Comparison of ENCODE assay signal across 17 cellular contexts in genomic region chr4:67680568-67681222, GRCh38. TPM values are rescaled to one million over a fixed set of nuclear protein-coding genes. Genes with fewer than 3 reads are reported as not detected.
DNase-seq lines count a peak whose midpoint lies in the region; ATAC-seq, FAIRE-seq and TF ChIP-seq lines count a peak whose summit lies in the region.
"Had no signal": no experiment of that assay in that cellular context is flagged by ENCODE, and none has a peak within 500 bp of the region (broad histone marks: within the 10 kb centered on the region; RNA-seq: fewer than 3 reads in every experiment).

No MANE protein-coding gene starts in this region.

- POLR2A ChIA-PET in K562 (lab: Yijun Ruan, JAX): no interaction called here

- peak overlapping the region; percentile 42; the same call in 1 of the 2 replicates for H3K27ac Mint-ChIP-seq in GM23338
- H3K27ac Mint-ChIP-seq: activated CD4-positive, alpha-beta T cell treated with anti-CD3 and anti-CD28 coated beads, Interleukin-2, amount 10 ng/mL, durations not matched to agents 7 days and 5 days; memory B cell; T-cell had no signal

- no peaks in the 10 kb centered on the region for H3F3A ChIP-seq in GM23338 (replicated peaks; ENCODE audit: low read depth)

- H3K9me2 ChIP-seq in GM23338 (ENCODE audit: insufficient read depth): no peaks in the 10 kb centered on the region

- no peak for TF ChIP-seq EP300 in K562 (IDR thresholded peaks at IDR 0.05; ENCODE audit: low read length)

- H3K4me3 Mint-ChIP-seq in GM23338: no peak overlapping the region
- H3K4me3 Mint-ChIP-seq: activated CD4-positive, alpha-beta T cell treated with anti-CD3 and anti-CD28 coated beads, Interleukin-2, amount 10 ng/mL, durations not matched to agents 7 days and 5 days; memory B cell; T-cell had no signal

- H3K9ac ChIP-seq in K562 (ENCODE audit: insufficient read depth in 1 of 2, low read depth in 2 of 2, low read length in 2 of 2) (no peak overlapping the region), keratinocyte (ENCODE audit: control insufficient read depth, extremely low read depth, insufficient read depth, low read length) (no peak overlapping the region)

- intact Hi-C loops in K562 (cut with micrococcal nuclease): no loop called here

- H3K27ac ChIP-seq in ACC112 (ENCODE audit: low read depth, low read length) (peak overlapping the region; percentile 69), GM23338 (ENCODE audit: low read depth) (no peak overlapping the region), K562 (ENCODE audit: extremely low read depth, low read depth, low read length) (no peak overlapping the region), keratinocyte (ENCODE audit: control insufficient read depth, insufficient read depth, low read length) (peak overlapping the region; percentile 86)
- H3K27ac ChIP-seq: PC-9 had no signal

- dilution Hi-C loops in keratinocyte (cut with MboI; ENCODE audit: extremely low pct_ligation_motif_present, low sequenced_read_pairs): no loop called here

- in situ Hi-C loops in K562 (cut with MboI): no loop called here

- ATAC-seq in GM23338: no peak
- ATAC-seq in K562: peak; percentile 60
- ATAC-seq in GM21717 (IDR thresholded peaks at IDR 0.05; ENCODE audit: unreplicated experiment): no peak
- no peak for ATAC-seq in HG03039 (IDR thresholded peaks at IDR 0.05; ENCODE audit: unreplicated experiment)
- ATAC-seq: GM12878, T-cell had no signal

- H3K9me3 ChIP-seq in K562 (replicated peaks; ENCODE audit: control insufficient read depth, insufficient read depth, low read depth, low read length) (no peaks in the 10 kb centered on the region), keratinocyte (ENCODE audit: control insufficient read depth, low read depth, low read length) (no peaks in the 10 kb centered on the region)
- H3K9me3 ChIP-seq: BE2C had no signal

- no peaks in the 10 kb centered on the region for H3K9me1 ChIP-seq in K562 (ENCODE audit: control insufficient read depth, insufficient read depth, low read length)
- no peaks in the 10 kb centered on the region for H3K9me1 ChIP-seq in keratinocyte (ENCODE audit: control insufficient read depth, extremely low read depth, insufficient read depth, low read length)

- BruUV-seq in K562 (replicated peaks; lab: Mats Ljungman, UMichigan): no TSS peak

- peaks cover 24% of the 10 kb centered on the region for H3K36me3 Mint-ChIP-seq in GM23338 (ENCODE audit: low read depth)

- TF ChIP-seq RAD21 in K562 (CRISPR knock-in tag; conservative IDR thresholded peaks at IDR 0.05 in 1 of 2, IDR thresholded peaks at IDR 0.05 in 1 of 2): no peak

- FAIRE-seq in K562 (lab: Jason Lieb, UNC) (no peak), keratinocyte (lab: Jason Lieb, UNC) (peak; percentile 74)
- FAIRE-seq: GM12878 had no signal

- H3K9me3 Mint-ChIP-seq in GM23338: no peaks in the 10 kb centered on the region
- H3K9me3 Mint-ChIP-seq: activated CD4-positive, alpha-beta T cell treated with anti-CD3 and anti-CD28 coated beads, Interleukin-2, amount 10 ng/mL, durations not matched to agents 7 days and 5 days; memory B cell; T-cell had no signal

- peaks cover 18% of the 10 kb centered on the region for H3K4me1 ChIP-seq in ACC112 (ENCODE audit: control insufficient read depth, insufficient read depth, low read length, unreplicated experiment)
- peaks cover 3% of the 10 kb centered on the region; the same call in 1 of the 2 replicates for H3K4me1 ChIP-seq in GM23338 (ENCODE audit: insufficient read depth)
- no peaks in the 10 kb centered on the region for H3K4me1 ChIP-seq in K562 (replicated peaks in 1 of 2; ENCODE audit: control insufficient read depth in 2 of 2, insufficient read depth in 2 of 2, low read length in 2 of 2)
- peaks cover 38% of the 10 kb centered on the region for H3K4me1 ChIP-seq in keratinocyte (ENCODE audit: control insufficient read depth, extremely low read depth, insufficient read depth, low read length)
- H3K4me1 ChIP-seq: BE2C had no signal

- H3K4me1 Mint-ChIP-seq in GM23338: no peaks in the 10 kb centered on the region

- TF ChIP-seq CTCF in GM23338 (conservative IDR thresholded peaks at IDR 0.05; ENCODE audit: low read depth in 2 of 2) (no peak), K562 (IDR thresholded peaks at IDR 0.05 in 2 of 3, conservative IDR thresholded peaks at IDR 0.05 in 1 of 3; ENCODE audit: insufficient read depth in 2 of 3, low read depth in 1 of 3, low read length in 3 of 3) (no peak), keratinocyte (optimal IDR thresholded peaks at IDR 0.05 in 1 of 3, IDR thresholded peaks at IDR 0.05 in 1 of 3, conservative IDR thresholded peaks at IDR 0.05 in 1 of 3; ENCODE audit: extremely low read depth in 1 of 3, insufficient read depth in 2 of 3, low read length in 3 of 3) (no peak)

- H3K4me2 ChIP-seq in GM23338 (no peak overlapping the region), K562 (ENCODE audit: insufficient read depth, low read length) (no peak overlapping the region), keratinocyte (ENCODE audit: control insufficient read depth, extremely low read depth, insufficient read depth, low read depth, low read length) (no peak overlapping the region)
- H3K4me2 ChIP-seq: PC-9 had no signal

- no peak overlapping the region for H3K4me3 ChIP-seq in ACC112 (ENCODE audit: low read depth, low read length)
- no peak overlapping the region for H3K4me3 ChIP-seq in GM23338
- no peak overlapping the region for H3K4me3 ChIP-seq in K562
- no peak overlapping the region for H3K4me3 ChIP-seq in keratinocyte (ENCODE audit: control insufficient read depth in 2 of 3, extremely low read depth in 1 of 3, insufficient read depth in 2 of 3, low read depth in 1 of 3, low read length in 3 of 3)
- H3K4me3 ChIP-seq: GM12878, PC-9 had no signal

- H2AFZ ChIP-seq in ACC112 (ENCODE audit: low read length, unreplicated experiment): no peak overlapping the region
- no peak overlapping the region for H2AFZ ChIP-seq in GM23338
- H2AFZ ChIP-seq in K562 (ENCODE audit: low read depth, low read length): no peak overlapping the region
- no peak overlapping the region for H2AFZ ChIP-seq in keratinocyte (ENCODE audit: control insufficient read depth, low read length)
- H2AFZ ChIP-seq: PC-9 had no signal

- H3K27me3 Mint-ChIP-seq in GM23338 (ENCODE audit: insufficient read depth, low read depth, poor library complexity): no peaks in the 10 kb centered on the region
- H3K27me3 Mint-ChIP-seq: activated CD4-positive, alpha-beta T cell treated with anti-CD3 and anti-CD28 coated beads, Interleukin-2, amount 10 ng/mL, durations not matched to agents 7 days and 5 days; memory B cell; T-cell had no signal

- 97% methylated on average over 2 of the region's 2 CpGs for WGBS in K562 (ENCODE audit: insufficient coverage, low coverage, missing lambda C conversion rate)

- H4K20me1 ChIP-seq in GM23338 (replicated peaks; ENCODE audit: insufficient read depth) (no peaks in the 10 kb centered on the region), K562 (replicated peaks; ENCODE audit: control insufficient read depth, insufficient read depth, low read length) (no peaks in the 10 kb centered on the region), keratinocyte (ENCODE audit: control insufficient read depth, extremely low read depth, insufficient read depth, low read length) (no peaks in the 10 kb centered on the region)

- CTCF ChIA-PET in K562 (lab: Yijun Ruan, JAX; ENCODE audit: low intra/inter-chr PET ratio): no interaction called here

- TF ChIP-seq POLR2A in K562 (conservative IDR thresholded peaks at IDR 0.05): no peak

- H3K36me3 ChIP-seq in ACC112 (ENCODE audit: insufficient read depth, low read length) (peaks cover 44% of the 10 kb centered on the region), GM23338 (ENCODE audit: insufficient read depth) (peaks cover 18% of the 10 kb centered on the region), K562 (ENCODE audit: control insufficient read depth, insufficient read depth, low read length) (peaks cover 75% of the 10 kb centered on the region), keratinocyte (ENCODE audit: control insufficient read depth in 2 of 2, extremely low read depth in 1 of 2, insufficient read depth in 2 of 2, low read length in 2 of 2) (peaks cover 9 to 12% of the 10 kb centered on the region in 2 experiments)

- DNase-seq in GM23338 (ENCODE audit: low spot score) (no peak), K562 (ENCODE audit: extremely low read depth in 1 of 4, low spot score in 3 of 4) (no peak), keratinocyte (ENCODE audit: low read depth, low spot score) (peak; percentile 38), activated T-cell treated with anti-CD3 and anti-CD28 coated beads for 4 hours (no peak)
- DNase-seq in stimulated activated CD4-positive, alpha-beta T cell treated with anti-CD3 and anti-CD28 coated beads, Interleukin-4, amount 100 ng/mL, for 4 hours: no peak
- DNase-seq: activated CD4-positive, alpha-beta T cell treated with anti-CD3 and anti-CD28 coated beads, Interleukin-2, amount 10 ng/mL, durations not matched to agents 7 days and 5 days; activated effector memory CD4-positive, alpha-beta T cell treated with anti-CD3 and anti-CD28 coated beads, Interleukin-2, amount 50 U/mL, for 16 hours; BE2C; DMS79 treated with DMSO at 0.1 percent for 48 hours; NCI-H510A; PC-9; T-cell had no signal

- H3K27me3 ChIP-seq in ACC112 (ENCODE audit: insufficient read depth, low read length) (no peaks in the 10 kb centered on the region), GM23338 (ENCODE audit: insufficient read depth) (no peaks in the 10 kb centered on the region), K562 (ENCODE audit: control insufficient read depth in 2 of 2, insufficient read depth in 2 of 2, low read length in 2 of 2) (no peaks in the 10 kb centered on the region), keratinocyte (ENCODE audit: control insufficient read depth, extremely low read depth, insufficient read depth, low read length) (no peaks in the 10 kb centered on the region)
- H3K27me3 ChIP-seq: BE2C had no signal

- H3K79me2 ChIP-seq in ACC112 (ENCODE audit: control insufficient read depth, insufficient read depth, low read length, unreplicated experiment) (peaks cover 31% of the 10 kb centered on the region), GM23338 (replicated peaks; ENCODE audit: insufficient read depth) (peaks cover 6% of the 10 kb centered on the region; the same call in 1 of the 2 replicates), K562 (ENCODE audit: control insufficient read depth, insufficient read depth, low read length) (peaks cover 16% of the 10 kb centered on the region; the same call in 2 of the 3 replicates), keratinocyte (ENCODE audit: control insufficient read depth, insufficient read depth, low read length) (peaks cover 26% of the 10 kb centered on the region)

RNA-seq across cellular contexts. Expression of gene UBA6, which starts 20.3 kb away (rescaled TPM):
- total RNA-seq in GM23338 (2014; rRNA removed; shearing (Covaris generic)): 77.3 and 96.3 TPM in 2 replicates
- 15.0 and 17.6 TPM in 2 replicates for polyA plus RNA-seq in GM23338 (2016; fragmentation: Nextera tagmentation; extraction: Ambion mirVana)
- total RNA-seq in K562 (2011; cell fraction: chromatin; rRNA removed; ENCODE audit: low replicate concordance): 163 and 411 TPM in 2 replicates
- total RNA-seq in K562 (2011; cell fraction: nucleolus; rRNA removed): 67.7 and 84.2 TPM in 2 replicates
- 91.1 and 113 TPM in 2 replicates for total RNA-seq in K562 (2011; cell fraction: nucleoplasm; rRNA removed)
- 51.5 and 102 TPM in 2 replicates for total RNA-seq in K562 (2014; rRNA removed)
- total RNA-seq in K562 (2014; rRNA removed; fragmentation: Illumina TruSeq; extraction: Trizol): 135 and 170 TPM in 2 replicates
- 94.6 and 96.0 TPM in 2 replicates for total RNA-seq in K562 (2015; rRNA removed; fragmentation: Illumina TruSeq; extraction: Trizol)
- total RNA-seq in K562 (2021): 130 and 132 TPM in 2 replicates
- 109 and 139 TPM in 2 replicates for polyA plus RNA-seq in K562 (2011; rRNA removed)
- 24.6 and 47.1 TPM in 2 replicates for polyA plus RNA-seq in K562 (2011; cell fraction: cytosol; rRNA removed)
- 96.1 and 134 TPM in 2 replicates for polyA plus RNA-seq in K562 (2011; cell fraction: nucleus; rRNA removed)
- polyA plus RNA-seq in K562 (2012): 34.3 and 69.1 TPM in 2 replicates
- polyA plus RNA-seq in K562 (2014; fragmentation: Illumina TruSeq; extraction: Trizol): 73.2 and 86.6 TPM in 2 replicates
- 10 to 100 TPM; 22.9 to 30.1 TPM for polyA plus RNA-seq in K562 (2014; fragmentation: Nextera tagmentation; extraction: Ambion mirVana)
- 39.8 and 42.8 TPM in 2 replicates for polyA plus RNA-seq in K562 (2014; rRNA removed)
- 750 and 759 TPM in 2 replicates for polyA minus RNA-seq in K562 (2011; rRNA and poly(A)+ RNA removed)
- 145 and 199 TPM in 2 replicates for polyA minus RNA-seq in K562 (2011; cell fraction: cytosol; rRNA and poly(A)+ RNA removed)
- 123 and 152 TPM in 2 replicates for polyA minus RNA-seq in K562 (2011; cell fraction: nucleus; rRNA and poly(A)+ RNA removed)
- 142 to 250 TPM (median 221 TPM) in 3 replicates for polyA plus RNA-seq in keratinocyte
- 23.3 TPM for polyA plus RNA-seq in keratinocyte (2011; ENCODE audit: low read depth)
- 121 and 215 TPM in 2 replicates for polyA plus RNA-seq in keratinocyte (2011; cell fraction: cytosol; rRNA removed)
- 251 and 367 TPM in 2 replicates for polyA plus RNA-seq in keratinocyte (2011; cell fraction: nucleus; rRNA removed)
- polyA plus RNA-seq in keratinocyte (2012; ENCODE audit: low replicate concordance): 23.6 and 108 TPM in 2 replicates
- polyA minus RNA-seq in keratinocyte: 50.0 to 680 TPM (median 278 TPM) in 3 replicates
- polyA minus RNA-seq in keratinocyte (2011; cell fraction: cytosol; rRNA and poly(A)+ RNA removed): 155 TPM
- 208 and 450 TPM in 2 replicates for polyA minus RNA-seq in keratinocyte (2011; cell fraction: nucleus; rRNA and poly(A)+ RNA removed)

Comparison
In these comparisons a context has a peak if more than half of its experiments do, and no peak if none do; other contexts are left out.
1. H3K27ac ChIP-seq: peak in ACC112 (single experiment) and keratinocyte (single experiment); none in GM23338 (single experiment) and K562 (single experiment).